In genomic region chr1:180892272-180892671, GRCh38 we compare ENCODE assay signal across 25 cellular contexts. TPM values are rescaled to one million over a fixed set of nuclear protein-coding genes. Genes with fewer than 3 reads are reported as not detected.
"Had no signal": no experiment of that assay in that cellular context is flagged by ENCODE, and none has a peak within 500 bp of the region (broad histone marks: within the 10 kb centered on the region; RNA-seq: fewer than 3 reads in every experiment).

No MANE protein-coding gene starts in this region.

- H3K27me3 ChIP-seq: sigmoid colon, spleen, suprapubic skin, tibial artery, upper lobe of right lung had no signal

- H3K27me3 Mint-ChIP-seq: naive thymus-derived CD8-positive, alpha-beta T cell; stimulated activated naive CD8-positive, alpha-beta T cell treated with anti-CD3 and anti-CD28 coated beads, Interleukin-15, Interleukin-2, amounts not matched to agents 100 ng/mL and 50 ng/mL, for 24 hours had no signal

- H3K27ac ChIP-seq: lower lobe of right lung, parathyroid adenoma, psoas muscle, sigmoid colon, spleen, suprapubic skin, thoracic aorta, tibial artery, upper lobe of right lung had no signal

- H3K9me3 ChIP-seq: lower lobe of right lung, psoas muscle, sigmoid colon, spleen, suprapubic skin, thoracic aorta, tibial artery, upper lobe of right lung had no signal

- H3K4me3 Mint-ChIP-seq: immature natural killer cell; naive thymus-derived CD8-positive, alpha-beta T cell; nephron; neural crest cell; stimulated activated effector memory CD8-positive, alpha-beta T cell treated with anti-CD3 and anti-CD28 coated beads, Interleukin-12 subunit alpha, Interleukin-12 subunit beta, amount 100 ng/mL, for 72 hours; stimulated activated naive CD8-positive, alpha-beta T cell treated with anti-CD3 and anti-CD28 coated beads, Interleukin-15, Interleukin-2, amounts not matched to agents 100 ng/mL and 50 ng/mL, for 24 hours had no signal

- H3K4me1 ChIP-seq: lower lobe of right lung, parathyroid adenoma, psoas muscle, sigmoid colon, suprapubic skin, tibial artery, upper lobe of right lung had no signal

- H3K4me1 Mint-ChIP-seq: nephron; neural crest cell; stimulated activated effector memory CD8-positive, alpha-beta T cell treated with anti-CD3 and anti-CD28 coated beads, Interleukin-12 subunit alpha, Interleukin-12 subunit beta, amount 100 ng/mL, for 72 hours had no signal

- H3K4me3 ChIP-seq: lower lobe of right lung, psoas muscle, sigmoid colon, spleen, suprapubic skin, thoracic aorta, tibial artery, upper lobe of right lung had no signal

- H3K36me3 ChIP-seq: lower lobe of right lung, sigmoid colon, suprapubic skin, thoracic aorta, tibial artery, upper lobe of right lung had no signal

- H3K27ac Mint-ChIP-seq: immature natural killer cell; stimulated activated effector memory CD8-positive, alpha-beta T cell treated with anti-CD3 and anti-CD28 coated beads, Interleukin-12 subunit alpha, Interleukin-12 subunit beta, amount 100 ng/mL, for 72 hours; stimulated activated naive CD8-positive, alpha-beta T cell treated with anti-CD3 and anti-CD28 coated beads, Interleukin-15, Interleukin-2, amounts not matched to agents 100 ng/mL and 50 ng/mL, for 24 hours had no signal

- DNase-seq: hypothalamus; immature natural killer cell; kidney; left colon; lower lobe of right lung; mammary epithelial cell; mesenchymal stem cell; naive thymus-derived CD8-positive, alpha-beta T cell; nucleus accumbens; psoas muscle; sigmoid colon; small intestine; spleen; stimulated activated CD4-positive, alpha-beta T cell treated with anti-CD3 and anti-CD28 coated beads, Interleukin-4, amount 100 ng/mL, for 24 hours; stimulated activated naive CD4-positive, alpha-beta T cell; tibial artery; trophoblast cell; upper lobe of right lung had no signal

- H3K9me3 Mint-ChIP-seq: nephron; neural crest cell; stimulated activated effector memory CD8-positive, alpha-beta T cell treated with anti-CD3 and anti-CD28 coated beads, Interleukin-12 subunit alpha, Interleukin-12 subunit beta, amount 100 ng/mL, for 72 hours; stimulated activated naive CD8-positive, alpha-beta T cell treated with anti-CD3 and anti-CD28 coated beads, Interleukin-15, Interleukin-2, amounts not matched to agents 100 ng/mL and 50 ng/mL, for 24 hours had no signal

- H3K36me3 Mint-ChIP-seq: stimulated activated effector memory CD8-positive, alpha-beta T cell treated with anti-CD3 and anti-CD28 coated beads, Interleukin-12 subunit alpha, Interleukin-12 subunit beta, amount 100 ng/mL, for 72 hours had no signal

- ATAC-seq: lower lobe of right lung; naive thymus-derived CD8-positive, alpha-beta T cell; psoas muscle; stimulated activated effector memory CD8-positive, alpha-beta T cell treated with anti-CD3 and anti-CD28 coated beads, Interleukin-12 subunit alpha, Interleukin-12 subunit beta, amount 100 ng/mL, for 72 hours; upper lobe of right lung had no signal

RNA-seq across cellular contexts. Expression of gene KIAA1614, which starts 20.4 kb away (rescaled TPM):
- polyA plus RNA-seq: immature natural killer cell had no signal
